ENCODE assay signal across 8 cellular contexts in genomic region chr22:21981874-21982273, GRCh38. TPM values are rescaled to one million over a fixed set of nuclear protein-coding genes. Genes with fewer than 3 reads are reported as not detected.
DNase-seq lines count a peak whose midpoint lies in the region; ATAC-seq and TF ChIP-seq lines count a peak whose summit lies in the region.

No MANE protein-coding gene starts in this region.

- H3K4me3 ChIP-seq in brain microvascular endothelial cell (ENCODE audit: low read depth, low read length): peak overlapping the region; percentile 95
- H3K4me3 ChIP-seq in transverse colon: peak overlapping the region; percentile 83 to 99 (median 92)

- H3K27me3 Mint-ChIP-seq in activated naive CD4-positive, alpha-beta T cell treated with anti-CD3 and anti-CD28 coated beads, Interleukin-2, amount 10 ng/mL, durations not matched to agents 7 days and 5 days: no peaks in the 10 kb centered on the region

- H3K4me1 ChIP-seq in transverse colon: peaks cover 6 to 15% (median 10%) of the 10 kb centered on the region in 4 donors

- no peak for TF ChIP-seq POLR2A in transverse colon (IDR thresholded peaks at IDR 0.05)

- peaks cover 8% of the 10 kb centered on the region for H3K36me3 Mint-ChIP-seq in activated naive CD4-positive, alpha-beta T cell treated with anti-CD3 and anti-CD28 coated beads, Interleukin-2, amount 10 ng/mL, durations not matched to agents 7 days and 5 days

- peak overlapping the region; percentile 90 for H3K4me3 Mint-ChIP-seq in activated naive CD4-positive, alpha-beta T cell treated with anti-CD3 and anti-CD28 coated beads, Interleukin-2, amount 10 ng/mL, durations not matched to agents 7 days and 5 days

- no peak for TF ChIP-seq EP300 in transverse colon (IDR thresholded peaks at IDR 0.05; ENCODE audit: low read depth)

- H3K9me3 ChIP-seq in transverse colon: no peaks in the 10 kb centered on the region

- TF ChIP-seq CTCF in brain microvascular endothelial cell (IDR thresholded peaks at IDR 0.05; ENCODE audit: low read depth, low read length, missing control alignments) (no peak), transverse colon (IDR thresholded peaks at IDR 0.05) (no peak)

- peaks cover 37% of the 10 kb centered on the region for H3K4me1 Mint-ChIP-seq in activated naive CD4-positive, alpha-beta T cell treated with anti-CD3 and anti-CD28 coated beads, Interleukin-2, amount 10 ng/mL, durations not matched to agents 7 days and 5 days

- no peaks in the 10 kb centered on the region for H3K9me3 Mint-ChIP-seq in activated naive CD4-positive, alpha-beta T cell treated with anti-CD3 and anti-CD28 coated beads, Interleukin-2, amount 10 ng/mL, durations not matched to agents 7 days and 5 days

- intact Hi-C loops in transverse colon (cut with DNase I; ENCODE audit: low total_unique reads): no loop called here

- peak overlapping the region; percentile 83 for H3K27ac Mint-ChIP-seq in activated naive CD4-positive, alpha-beta T cell treated with anti-CD3 and anti-CD28 coated beads, Interleukin-2, amount 10 ng/mL, durations not matched to agents 7 days and 5 days

- H3K27ac ChIP-seq in brain microvascular endothelial cell: peak overlapping the region; percentile 54
- H3K27ac ChIP-seq in transverse colon: peak overlapping the region; percentile 80 to 89 (median 84)

- CTCF ChIA-PET in activated naive CD4-positive, alpha-beta T cell treated with anti-CD3 and anti-CD28 coated beads, Interleukin-2, amount 10 ng/mL, durations not matched to agents 7 days and 5 days (lab: Charles Lee): interaction anchor here (1.3 to 3.2 kb wide), 2 partner anchors 10 to 45 kb away, joined by 3 to 28 read pairs; no protein-coding TSS in a partner anchor

- no peak for ATAC-seq in HG02759 (IDR thresholded peaks at IDR 0.05; ENCODE audit: unreplicated experiment)
- ATAC-seq in GM21576 (IDR thresholded peaks at IDR 0.05; ENCODE audit: unreplicated experiment): no peak

- H3K36me3 ChIP-seq in brain microvascular endothelial cell (replicated peaks) (peaks cover 13% of the 10 kb centered on the region), transverse colon (no peaks in the 10 kb centered on the region)

- DNase-seq in activated naive CD4-positive, alpha-beta T cell treated with anti-CD3 and anti-CD28 coated beads, Interleukin-2, amount 10 ng/mL, durations not matched to agents 7 days and 5 days: no peak
- DNase-seq in activated naive CD4-positive, alpha-beta T cell treated with anti-CD3 and anti-CD28 coated beads, Interleukin-2, amount 50 U/mL, for 16 hours: no peak
- DNase-seq in brain microvascular endothelial cell (no peak), medulla oblongata (ENCODE audit: extremely low spot score) (peak; percentile 4), transverse colon (no peak), SHP77 treated with DMSO at 0.1 percent for 48 hours (lab: John Stamatoyannopoulos, UW) (no peak)

- in situ Hi-C loops in brain microvascular endothelial cell (cut with HindIII; ENCODE audit: low pct_ligation_motif_present, low sequenced_read_pairs): no loop called here
- in situ Hi-C loops in transverse colon (cut with MboI; ENCODE audit: low pct_ligation_motif_present in 1 of 4, low pct_unique_long_range_greater_than_20kb in 1 of 4, low sequenced_read_pairs in 3 of 4): no loop called here

- H3K27me3 ChIP-seq in brain microvascular endothelial cell (replicated peaks) (peaks cover 5% of the 10 kb centered on the region), transverse colon (no peaks in the 10 kb centered on the region)

- 13 to 25% methylated on average over 1 to 2 of the region's 2 CpGs for WGBS in transverse colon (ENCODE audit: low coverage in 1 of 2), 2 donors

RNA-seq across cellular contexts. Expression of gene TOP3B, which starts 0.7 kb away (rescaled TPM):
- total RNA-seq in transverse colon: 10 to 100 TPM; 44.9 to 94.6 (median 65.4) TPM

RNA-seq across cellular contexts. Expression of gene PPM1F, which starts 29.2 kb away (rescaled TPM):
- 10 to 100 TPM; 11.2 to 18.7 (median 14.9) TPM for total RNA-seq in transverse colon
